21 cellular contexts compared by ENCODE assay signal in genomic region chr10:35533565-35533964, GRCh38.
DNase-seq lines count a peak whose midpoint lies in the region; ATAC-seq and TF ChIP-seq lines count a peak whose summit lies in the region.
"Had no signal": no experiment of that assay in that cellular context is flagged by ENCODE, and none has a peak within 500 bp of the region (broad histone marks: within the 10 kb centered on the region; RNA-seq: fewer than 3 reads in every experiment).

No MANE protein-coding gene starts in this region.

- in situ Hi-C loops in KBM-7 (cut with MboI; ENCODE audit: low pct_unique_long_range_greater_than_20kb, low sequenced_read_pairs) (no loop called here), transverse colon (cut with MboI; ENCODE audit: low pct_ligation_motif_present in 1 of 4, low pct_unique_long_range_greater_than_20kb in 1 of 4, low sequenced_read_pairs in 3 of 4) (no loop called here)

- no peak overlapping the region for H3K4me3 ChIP-seq in transverse colon
- H3K4me3 ChIP-seq: cardiac muscle cell, GM12878, skin epidermis, upper lobe of right lung had no signal

- no peak for TF ChIP-seq EP300 in transverse colon (IDR thresholded peaks at IDR 0.05; ENCODE audit: low read depth)

- TF ChIP-seq POLR2A in transverse colon (IDR thresholded peaks at IDR 0.05) = no peak

- no peaks in the 10 kb centered on the region for H3K27me3 Mint-ChIP-seq in activated T-helper 1 cell treated with anti-CD3 and anti-CD28 coated beads, Interleukin-12 subunit alpha, Interleukin-12 subunit beta, Interleukin-2, Interleukin-4 antibody, amounts not matched to agents 30 ng/mL and 10 ng/mL and 1 ng/mL, durations not matched to agents 14 hours and 24 hours and 36 hours (ENCODE audit: insufficient read depth)
- H3K27me3 Mint-ChIP-seq in glutamatergic neuron (ENCODE audit: unreplicated experiment) = peaks cover 13% of the 10 kb centered on the region
- H3K27me3 Mint-ChIP-seq: activated CD8-positive, alpha-beta memory T cell treated with anti-CD3 and anti-CD28 coated beads, Interleukin-2, amount 10 ng/mL, durations not matched to agents 7 days and 5 days; B cell; stimulated activated naive CD8-positive, alpha-beta T cell treated with anti-CD3 and anti-CD28 coated beads, Interleukin-15, amount 100 ng/mL, for 72 hours had no signal

- H3K9me3 ChIP-seq in transverse colon = no peaks in the 10 kb centered on the region
- H3K9me3 ChIP-seq: upper lobe of right lung had no signal

- intact Hi-C loops in activated T-helper 1 cell treated with anti-CD3 and anti-CD28 coated beads, Interleukin-12 subunit alpha, Interleukin-12 subunit beta, Interleukin-2, Interleukin-4 antibody, amounts not matched to agents 30 ng/mL and 10 ng/mL and 1 ng/mL, durations not matched to agents 14 hours and 24 hours and 36 hours (cut with micrococcal nuclease) = no loop called here
- intact Hi-C loops in left ventricle myocardium superior (cut with micrococcal nuclease) = no loop called here
- intact Hi-C loops in transverse colon (cut with DNase I; ENCODE audit: low total_unique reads) = no loop called here

- no peaks in the 10 kb centered on the region for H3K4me1 Mint-ChIP-seq in activated T-helper 1 cell treated with anti-CD3 and anti-CD28 coated beads, Interleukin-12 subunit alpha, Interleukin-12 subunit beta, Interleukin-2, Interleukin-4 antibody, amounts not matched to agents 30 ng/mL and 10 ng/mL and 1 ng/mL, durations not matched to agents 14 hours and 24 hours and 36 hours (ENCODE audit: low read depth)
- peaks cover 2% of the 10 kb centered on the region for H3K4me1 Mint-ChIP-seq in glutamatergic neuron (ENCODE audit: low read depth, unreplicated experiment)
- H3K4me1 Mint-ChIP-seq: activated CD8-positive, alpha-beta memory T cell treated with anti-CD3 and anti-CD28 coated beads, Interleukin-2, amount 10 ng/mL, durations not matched to agents 7 days and 5 days; B cell; stimulated activated naive CD8-positive, alpha-beta T cell treated with anti-CD3 and anti-CD28 coated beads, Interleukin-15, amount 100 ng/mL, for 72 hours had no signal

- WGBS in transverse colon (ENCODE audit: low coverage in 1 of 2), 2 donors = 62 to 65% methylated on average over 3 to 4 of the region's 4 CpGs

- TF ChIP-seq CTCF in glutamatergic neuron (IDR thresholded peaks at IDR 0.05; ENCODE audit: partially characterized antibody, unreplicated experiment) (no peak), transverse colon (IDR thresholded peaks at IDR 0.05) (no peak)

- no peak overlapping the region for H3K4me3 Mint-ChIP-seq in activated T-helper 1 cell treated with anti-CD3 and anti-CD28 coated beads, Interleukin-12 subunit alpha, Interleukin-12 subunit beta, Interleukin-2, Interleukin-4 antibody, amounts not matched to agents 30 ng/mL and 10 ng/mL and 1 ng/mL, durations not matched to agents 14 hours and 24 hours and 36 hours
- no peak overlapping the region for H3K4me3 Mint-ChIP-seq in glutamatergic neuron (ENCODE audit: unreplicated experiment)
- H3K4me3 Mint-ChIP-seq: activated CD8-positive, alpha-beta memory T cell treated with anti-CD3 and anti-CD28 coated beads, Interleukin-2, amount 10 ng/mL, durations not matched to agents 7 days and 5 days; B cell; stimulated activated naive CD8-positive, alpha-beta T cell treated with anti-CD3 and anti-CD28 coated beads, Interleukin-15, amount 100 ng/mL, for 72 hours had no signal

- H3K36me3 ChIP-seq in transverse colon = peaks cover 0 to 37% (median 2%) of the 10 kb centered on the region in 4 donors

- H3K36me3 Mint-ChIP-seq in activated T-helper 1 cell treated with anti-CD3 and anti-CD28 coated beads, Interleukin-12 subunit alpha, Interleukin-12 subunit beta, Interleukin-2, Interleukin-4 antibody, amounts not matched to agents 30 ng/mL and 10 ng/mL and 1 ng/mL, durations not matched to agents 14 hours and 24 hours and 36 hours (ENCODE audit: low read depth) = peaks cover 70% of the 10 kb centered on the region
- peaks cover 48% of the 10 kb centered on the region for H3K36me3 Mint-ChIP-seq in glutamatergic neuron (ENCODE audit: unreplicated experiment)

- no peaks in the 10 kb centered on the region for H3K4me1 ChIP-seq in transverse colon
- H3K4me1 ChIP-seq: upper lobe of right lung had no signal

- ATAC-seq in left ventricle myocardium superior = no peak
- ATAC-seq: activated CD8-positive, alpha-beta memory T cell treated with anti-CD3 and anti-CD28 coated beads, Interleukin-2, amount 10 ng/mL, durations not matched to agents 7 days and 5 days; GM12878; left lobe of liver; stimulated activated naive CD8-positive, alpha-beta T cell treated with anti-CD3 and anti-CD28 coated beads, Interleukin-15, amount 100 ng/mL, for 72 hours had no signal

- peaks cover 33% of the 10 kb centered on the region for H3K9me3 Mint-ChIP-seq in activated T-helper 1 cell treated with anti-CD3 and anti-CD28 coated beads, Interleukin-12 subunit alpha, Interleukin-12 subunit beta, Interleukin-2, Interleukin-4 antibody, amounts not matched to agents 30 ng/mL and 10 ng/mL and 1 ng/mL, durations not matched to agents 14 hours and 24 hours and 36 hours
- peaks cover 27% of the 10 kb centered on the region for H3K9me3 Mint-ChIP-seq in glutamatergic neuron (ENCODE audit: unreplicated experiment)

- H3K27ac Mint-ChIP-seq in activated T-helper 1 cell treated with anti-CD3 and anti-CD28 coated beads, Interleukin-12 subunit alpha, Interleukin-12 subunit beta, Interleukin-2, Interleukin-4 antibody, amounts not matched to agents 30 ng/mL and 10 ng/mL and 1 ng/mL, durations not matched to agents 14 hours and 24 hours and 36 hours = peak overlapping the region; percentile 4
- peak overlapping the region; percentile 28 for H3K27ac Mint-ChIP-seq in glutamatergic neuron (ENCODE audit: unreplicated experiment)
- H3K27ac Mint-ChIP-seq: activated CD8-positive, alpha-beta memory T cell treated with anti-CD3 and anti-CD28 coated beads, Interleukin-2, amount 10 ng/mL, durations not matched to agents 7 days and 5 days; B cell; stimulated activated naive CD8-positive, alpha-beta T cell treated with anti-CD3 and anti-CD28 coated beads, Interleukin-15, amount 100 ng/mL, for 72 hours had no signal

- no peak overlapping the region for H3K27ac ChIP-seq in transverse colon
- H3K27ac ChIP-seq: cardiac muscle cell, skin epidermis, upper lobe of right lung had no signal

- no peaks in the 10 kb centered on the region for H3K27me3 ChIP-seq in transverse colon
- H3K27me3 ChIP-seq: cardiac muscle cell, upper lobe of right lung had no signal

- DNase-seq in KBM-7 (peak; percentile 23), NCI-H2081 (lab: John Stamatoyannopoulos, UW) (peak; percentile 66 to 92), glutamatergic neuron (no peak), T-helper 1 cell (no peak), NCI-H2107 (lab: John Stamatoyannopoulos, UW) (no peak), left ventricle myocardium superior (no peak), transverse colon (no peak)
- no peak for DNase-seq in activated T-helper 1 cell treated with anti-CD3 and anti-CD28 coated beads, Interleukin-12 subunit alpha, Interleukin-12 subunit beta, Interleukin-2, Interleukin-4 antibody, amounts not matched to agents 30 ng/mL and 10 ng/mL and 1 ng/mL, durations not matched to agents 14 hours and 24 hours and 36 hours (ENCODE audit: low spot score)
- DNase-seq: activated CD8-positive, alpha-beta memory T cell treated with anti-CD3 and anti-CD28 coated beads, Interleukin-2, amount 10 ng/mL, durations not matched to agents 7 days and 5 days; erythroblast; GDM1; NCI-H1930; NCI-H82; stimulated activated CD4-positive, alpha-beta T cell treated with anti-CD3 and anti-CD28 coated beads, Interleukin-2, amount 100 ng/mL, for 48 hours; stimulated activated naive CD8-positive, alpha-beta T cell treated with anti-CD3 and anti-CD28 coated beads, Interleukin-15, amount 100 ng/mL, for 72 hours; upper lobe of right lung had no signal

Comparison
In these comparisons a context has a peak if more than half of its experiments do, and no peak if none do; other contexts are left out.
1. DNase-seq: peak in KBM-7 (single experiment) and NCI-H2081 (2 of 2); none in activated T-helper 1 cell treated with anti-CD3 and anti-CD28 coated beads, Interleukin-12 subunit alpha, Interleukin-12 subunit beta, Interleukin-2, Interleukin-4 antibody, amounts not matched to agents 30 ng/mL and 10 ng/mL and 1 ng/mL, durations not matched to agents 14 hours and 24 hours and 36 hours (single experiment), glutamatergic neuron (single experiment), T-helper 1 cell (0 of 5), NCI-H2107 (single experiment), left ventricle myocardium superior (single experiment) and transverse colon (single experiment).